In genomic region chr10:114694735-114695134, GRCh38 we compare ENCODE assay signal across 8 cellular contexts. TPM values are rescaled to one million over a fixed set of nuclear protein-coding genes. Genes with fewer than 3 reads are reported as not detected.
DNase-seq lines count a peak whose midpoint lies in the region; ATAC-seq, FAIRE-seq and TF ChIP-seq lines count a peak whose summit lies in the region.

No MANE protein-coding gene starts in this region.

- ATAC-seq in GM19351 (IDR thresholded peaks at IDR 0.05; ENCODE audit: unreplicated experiment), result peak; percentile 74
- no peak for ATAC-seq in HG03159 (IDR thresholded peaks at IDR 0.05; ENCODE audit: unreplicated experiment)

- no peak for DNase-seq in AG10803 (ENCODE audit: low read depth)
- DNase-seq in SJSA1 (ENCODE audit: low read depth in 1 of 2, low spot score in 2 of 2), result peak; percentile 34 to 56
- DNase-seq in H1 (ENCODE audit: low read depth in 1 of 2, low spot score in 2 of 2), result peak in 1 of 2 experiments; percentile 81
- peak in 2 of 3 donors; percentile 8 to 38 for DNase-seq in stimulated activated CD4-positive, alpha-beta T cell treated with anti-CD3 and anti-CD28 coated beads, Interleukin-12 subunit alpha, Interleukin-12 subunit beta, amount 100 ng/mL, for 48 hours (ENCODE audit: low read depth in 2 of 3, low spot score in 1 of 3)
- no peak for DNase-seq in effector CD8-positive, alpha-beta T cell (lab: John Stamatoyannopoulos, UW)
- DNase-seq in globus pallidus (ENCODE audit: low spot score), result no peak

- no peak overlapping the region for H2BK20ac ChIP-seq in H1 (ENCODE audit: low read length)

- H4K91ac ChIP-seq in H1 (replicated peaks; ENCODE audit: insufficient read length, low read length), result no peak overlapping the region

- H4K20me1 ChIP-seq in H1 (replicated peaks in 1 of 2; ENCODE audit: control insufficient read depth in 1 of 2, insufficient read depth in 2 of 2, low read length in 2 of 2), result no peaks in the 10 kb centered on the region

- H4K8ac ChIP-seq in H1 (ENCODE audit: extremely low read depth, insufficient read depth, low read length), result no peak overlapping the region

- no peak overlapping the region for H3K23ac ChIP-seq in H1 (ENCODE audit: insufficient read length)

- 8% methylated on average over 8 of the region's 8 CpGs; no CpG with 5 or more reads in 1 of the 2 experiments for WGBS in H1 (ENCODE audit: extremely low coverage in 1 of 2, insufficient coverage in 1 of 2, insufficient read length in 1 of 2, insufficient replicate concordance in 2 of 2, low coverage in 1 of 2, low lambda C conversion rate in 2 of 2, missing lambda C conversion rate in 1 of 2), 2 experiments

- H3K56ac ChIP-seq in H1 (replicated peaks; ENCODE audit: insufficient read length, low read depth, low read length), result no peak overlapping the region

- H3K79me1 ChIP-seq in H1 (ENCODE audit: low read depth, low read length), result no peaks in the 10 kb centered on the region

- no peak overlapping the region for H4K5ac ChIP-seq in H1 (ENCODE audit: insufficient read length, low read depth, low read length)

- H3K9ac ChIP-seq in H1 (replicated peaks in 1 of 4; ENCODE audit: extremely low read depth in 1 of 4, low read depth in 3 of 4, low read length in 3 of 4), result no peak overlapping the region

- no peak overlapping the region for H2BK5ac ChIP-seq in H1 (ENCODE audit: low read depth, low read length)

- TF ChIP-seq EP300 in H1 (IDR thresholded peaks at IDR 0.05; ENCODE audit: borderline replicate concordance in 1 of 2, low read depth in 2 of 2, low read length in 2 of 2), result no peak

- no peaks in the 10 kb centered on the region for H3K79me2 ChIP-seq in H1 (ENCODE audit: control insufficient read depth in 1 of 2, insufficient read depth in 2 of 2, low read length in 2 of 2)

- no peak for TF ChIP-seq POLR2A in H1 (IDR thresholded peaks at IDR 0.05; ENCODE audit: control extremely low read depth in 1 of 2, low read depth in 2 of 2, low read length in 2 of 2)

- peak; percentile 93 for FAIRE-seq in H1 (lab: Jason Lieb, UNC)

- no peak overlapping the region for H3K4ac ChIP-seq in H1 (replicated peaks; ENCODE audit: insufficient read length, low read depth, low read length)

- H2BK120ac ChIP-seq in H1 (replicated peaks; ENCODE audit: low read depth, low read length), result no peak overlapping the region

- H3K27ac ChIP-seq in SJSA1 (no peak overlapping the region), H1 (ENCODE audit: low read depth, low read length) (no peak overlapping the region)

- TF ChIP-seq RAD21 in H1 (IDR thresholded peaks at IDR 0.05 in 1 of 2, conservative IDR thresholded peaks at IDR 0.05 in 1 of 2; ENCODE audit: low read depth in 2 of 2, low read length in 2 of 2), result peak; percentile 79 to 85

- H3K4me1 ChIP-seq in SJSA1 (replicated peaks) (peaks cover 19% of the 10 kb centered on the region), H1 (replicated peaks in 1 of 4; ENCODE audit: control insufficient read depth in 3 of 4, insufficient read depth in 4 of 4, low read length in 3 of 4) (no peaks in the 10 kb centered on the region)

- peak overlapping the region; percentile 87 for H2AFZ ChIP-seq in H1 (ENCODE audit: low read length)

- CTCF ChIA-PET in H1 (lab: Charles Lee; ENCODE audit: partially characterized antibody), result interaction anchor here (0.6 to 10.9 kb wide), 39 partner anchors 9 to 451 kb away, joined by 3 to 155 read pairs (median 4); partner anchors contain the start of gene FHIP2A

- no peak overlapping the region for H2BK15ac ChIP-seq in H1 (ENCODE audit: low read length)

- H3K14ac ChIP-seq in H1 (ENCODE audit: insufficient read length), result no peak overlapping the region

- no peak overlapping the region for H2AK5ac ChIP-seq in H1 (ENCODE audit: low read depth, low read length)

- no peaks in the 10 kb centered on the region for H3K9me3 ChIP-seq in SJSA1 (replicated peaks)
- H3K9me3 ChIP-seq in H1 (ENCODE audit: insufficient read depth in 2 of 2, low read depth in 1 of 2, low read length in 1 of 2), result no peaks in the 10 kb centered on the region

- H2BK12ac ChIP-seq in H1 (ENCODE audit: low read depth, low read length), result no peak overlapping the region

- TF ChIP-seq CTCF in AG10803 (conservative IDR thresholded peaks at IDR 0.05; ENCODE audit: low read length) (peak; percentile 52), H1 (IDR thresholded peaks at IDR 0.05; ENCODE audit: control extremely low read depth in 1 of 3, insufficient read depth in 1 of 3, low read depth in 1 of 3, low read length in 3 of 3) (peak; percentile 73 to 86 (median 83))

- H3K23me2 ChIP-seq in H1 (ENCODE audit: low read depth, low read length), result no peaks in the 10 kb centered on the region

- POLR2A ChIA-PET in H1 (lab: Charles Lee; ENCODE audit: partially characterized antibody), result interaction anchor here (0.7 kb wide), 1 partner anchor 65 kb away, joined by 3 read pairs; no protein-coding TSS in a partner anchor

- H3K36me3 ChIP-seq in SJSA1 (no peaks in the 10 kb centered on the region), H1 (ENCODE audit: control insufficient read depth in 2 of 4, insufficient read depth in 4 of 4, low read length in 3 of 4) (no peaks in the 10 kb centered on the region)

- peak overlapping the region in 1 of 2 experiments; percentile 5; a peak in 1 of 4 replicates for H3K4me2 ChIP-seq in H1 (ENCODE audit: insufficient read depth in 1 of 2, low read depth in 2 of 2, low read length in 2 of 2)

- no peaks in the 10 kb centered on the region for H3K27me3 ChIP-seq in SJSA1 (replicated peaks)
- no peaks in the 10 kb centered on the region for H3K27me3 ChIP-seq in H1 (replicated peaks in 1 of 4; ENCODE audit: control insufficient read depth in 3 of 4, extremely low read depth in 1 of 4, insufficient read depth in 3 of 4, low read length in 3 of 4)

- H3K18ac ChIP-seq in H1 (ENCODE audit: extremely low read depth, low read length), result no peak overlapping the region

- H3K4me3 ChIP-seq in AG10803 (ENCODE audit: low read length) (no peak overlapping the region), SJSA1 (no peak overlapping the region), H1 (ENCODE audit: extremely low read depth in 1 of 4, insufficient read depth in 2 of 4, low read depth in 3 of 4, low read length in 4 of 4) (no peak overlapping the region)

TF ChIP-seq in H1, 55 proteins besides CTCF, POLR2A, EP300 and RAD21:
- TF ChIP-seq JUND (IDR thresholded peaks at IDR 0.05; ENCODE audit: low read length), result 0 out of 2 replicates have a peak, but pooled peaks have one; percentile 15
- TF ChIP-seq RNF2 (IDR thresholded peaks at IDR 0.05; ENCODE audit: borderline replicate concordance, low read depth, low read length, missing control alignments, poor library complexity, severe bottlenecking), result no peak

RNA-seq across cellular contexts. Expression of gene ABLIM1, which starts 36.7 kb away (rescaled TPM):
- total RNA-seq in SJSA1 (2014; rRNA removed; shearing (Covaris generic)), result 5.4 and 10.4 TPM in 2 replicates
- 51.2 and 52.1 TPM in 2 replicates for total RNA-seq in H1 (2021; fragmentation: NEBNext Ultra II Directional; extraction: Animal tissue kit (Norgen Biotek cat#: 25700))
- polyA plus RNA-seq in H1 (2011; rRNA removed), result 51.7 and 62.6 TPM in 2 replicates
- 47.8 TPM for polyA plus RNA-seq in H1 (2011; cell fraction: cytosol; rRNA removed)
- 52.0 TPM for polyA plus RNA-seq in H1 (2011; cell fraction: nucleus; rRNA removed)
- polyA plus RNA-seq in H1 (2012, experiment 1 of 2), result 21.9 to 32.8 TPM (median 29.3 TPM) in 4 replicates
- 3.3 TPM for polyA plus RNA-seq in H1 (2012, experiment 2 of 2)
- 31.2 TPM for polyA plus RNA-seq in H1 (2013, experiment 1 of 2)
- 33.9 TPM for polyA plus RNA-seq in H1 (2013, experiment 2 of 2)
- 90.3 and 144 TPM in 2 replicates for polyA minus RNA-seq in H1 (2011; rRNA and poly(A)+ RNA removed)
- polyA minus RNA-seq in H1 (2011; cell fraction: cytosol; rRNA and poly(A)+ RNA removed), result 36.0 TPM
- polyA minus RNA-seq in H1 (2011; cell fraction: nucleus; rRNA and poly(A)+ RNA removed), result 71.3 TPM

Comparison
In these comparisons a context has a peak if more than half of its experiments do, and no peak if none do; other contexts are left out.
1. DNase-seq: peak in SJSA1 (2 of 2) and stimulated activated CD4-positive, alpha-beta T cell treated with anti-CD3 and anti-CD28 coated beads, Interleukin-12 subunit alpha, Interleukin-12 subunit beta, amount 100 ng/mL, for 48 hours (2 of 3); none in AG10803 (single experiment), effector CD8-positive, alpha-beta T cell (single experiment) and globus pallidus (single experiment).